12 cellular contexts compared by ENCODE assay signal in the genomic region with DNA sequence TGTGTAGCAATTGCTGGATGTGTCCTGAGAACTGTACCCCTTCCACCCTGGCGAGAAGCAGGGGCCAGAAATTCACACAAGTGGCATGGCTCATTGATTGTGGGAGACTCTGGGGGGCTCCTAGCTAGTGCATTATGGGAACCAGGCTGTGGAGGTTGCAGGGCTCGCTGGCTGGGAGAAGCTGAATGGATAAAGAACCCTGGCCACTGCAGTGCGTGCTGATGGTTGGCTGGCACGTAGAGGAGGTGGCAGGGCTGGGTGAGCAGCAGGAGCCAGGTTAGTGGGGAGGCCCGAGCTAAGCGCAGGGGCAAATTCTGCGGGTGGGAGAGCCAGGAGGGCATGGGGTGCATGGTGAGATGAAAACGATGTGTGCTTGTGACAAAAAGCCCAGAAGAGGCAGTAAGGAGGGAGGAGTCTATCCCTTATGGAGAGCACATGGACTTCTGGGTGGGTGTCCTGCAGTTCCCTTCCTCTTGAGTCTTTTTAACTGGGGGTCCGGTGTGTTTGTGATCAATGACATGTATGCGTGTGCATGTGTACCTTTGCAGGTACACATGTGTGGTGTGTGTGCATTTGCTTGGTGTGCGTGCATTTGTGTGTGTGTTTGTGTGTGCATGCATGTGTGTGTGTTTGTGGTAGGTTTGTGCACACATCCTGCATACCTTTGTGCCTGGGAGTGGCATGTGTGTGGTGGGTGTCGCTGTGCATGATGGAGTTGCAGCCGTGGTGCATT. TPM values are rescaled to one million over a fixed set of nuclear protein-coding genes. Genes with fewer than 3 reads are reported as not detected.
DNase-seq lines count a peak whose midpoint lies in the region; ATAC-seq and TF ChIP-seq lines count a peak whose summit lies in the region.
"Had no signal": no experiment of that assay in that cellular context is flagged by ENCODE, and none has a peak within 500 bp of the region (broad histone marks: within the 10 kb centered on the region; RNA-seq: fewer than 3 reads in every experiment).

No MANE protein-coding gene starts in this region.

- H3F3A ChIP-seq in neural progenitor cell (ENCODE audit: low read depth) (peaks cover 7% of the 10 kb centered on the region), GM23338 (replicated peaks; ENCODE audit: low read depth) (no peaks in the 10 kb centered on the region)

- no peaks in the 10 kb centered on the region for H3K9me3 ChIP-seq in neural progenitor cell (ENCODE audit: low read depth)
- H3K9me3 ChIP-seq: body of pancreas had no signal

- intact Hi-C loops in Calu3 (cut with micrococcal nuclease; ENCODE audit: unreplicated experiment) = no loop called here

- peaks cover 6% of the 10 kb centered on the region for H3K4me1 ChIP-seq in neural progenitor cell
- peaks cover 5% of the 10 kb centered on the region; the same call in 1 of the 2 replicates for H3K4me1 ChIP-seq in GM23338 (ENCODE audit: insufficient read depth)

- peak overlapping the region; percentile 84 for H3K4me3 Mint-ChIP-seq in Calu3 (ENCODE audit: low read depth, unreplicated experiment)
- H3K4me3 Mint-ChIP-seq in HFFc6 = peak overlapping the region; percentile 99
- peak overlapping the region; percentile 60 to 98 (median 94) for H3K4me3 Mint-ChIP-seq in brain
- peak overlapping the region; percentile 98 for H3K4me3 Mint-ChIP-seq in neural progenitor cell
- H3K4me3 Mint-ChIP-seq in GM23338 = no peak overlapping the region; the same call in 1 of the 3 replicates

- DNase-seq in Calu3 = no peak
- DNase-seq in HFFc6 = no peak
- no peak for DNase-seq in neural progenitor cell (ENCODE audit: low spot score)
- no peak for DNase-seq in GM23338 (ENCODE audit: low spot score)
- DNase-seq in COLO829 (ENCODE audit: low spot score) = no peak
- DNase-seq: activated CD4-positive, alpha-beta T cell treated with anti-CD3 and anti-CD28 coated beads for 1 hour; NCI-H446 treated with DMSO at 0.1 percent for 48 hours; Right ventricle myocardium superior had no signal

- H3K27me3 Mint-ChIP-seq in Calu3 (ENCODE audit: unreplicated experiment) = no peaks in the 10 kb centered on the region
- H3K27me3 Mint-ChIP-seq in HFFc6 (ENCODE audit: insufficient read depth) = peaks cover 2% of the 10 kb centered on the region
- H3K27me3 Mint-ChIP-seq in brain = peaks cover 12% of the 10 kb centered on the region
- peaks cover 9% of the 10 kb centered on the region for H3K27me3 Mint-ChIP-seq in neural progenitor cell (ENCODE audit: insufficient read depth, low read depth)
- H3K27me3 Mint-ChIP-seq in GM23338 (ENCODE audit: insufficient read depth, low read depth, poor library complexity) = peaks cover 13% of the 10 kb centered on the region

- H3K9ac ChIP-seq in neural progenitor cell = peak overlapping the region; percentile 8

- H3K27ac ChIP-seq in neural progenitor cell (no peak overlapping the region), GM23338 (ENCODE audit: low read depth) (no peak overlapping the region)
- H3K27ac ChIP-seq: body of pancreas, epithelial cell of prostate had no signal

- H3K4me1 Mint-ChIP-seq in Calu3 (ENCODE audit: low read depth, unreplicated experiment) = peaks cover 20% of the 10 kb centered on the region
- H3K4me1 Mint-ChIP-seq in HFFc6 (ENCODE audit: low read depth) = peaks cover 15% of the 10 kb centered on the region
- peaks cover 39% of the 10 kb centered on the region for H3K4me1 Mint-ChIP-seq in brain
- peaks cover 19% of the 10 kb centered on the region for H3K4me1 Mint-ChIP-seq in neural progenitor cell
- peaks cover 2% of the 10 kb centered on the region; the same call in 1 of the 3 replicates for H3K4me1 Mint-ChIP-seq in GM23338

- H3K9me3 Mint-ChIP-seq in Calu3 (ENCODE audit: low read depth, unreplicated experiment) = no peaks in the 10 kb centered on the region
- no peaks in the 10 kb centered on the region for H3K9me3 Mint-ChIP-seq in HFFc6
- peaks cover 0 to 3% (median 0%) of the 10 kb centered on the region in 5 experiments for H3K9me3 Mint-ChIP-seq in brain
- H3K9me3 Mint-ChIP-seq in neural progenitor cell = no peaks in the 10 kb centered on the region
- H3K9me3 Mint-ChIP-seq in GM23338 = no peaks in the 10 kb centered on the region; the same call in 2 of the 3 replicates

- CTCF ChIA-PET in Calu3 (lab: Charles Lee) = no interaction called here

- H3K36me3 Mint-ChIP-seq in Calu3 (ENCODE audit: insufficient read depth, unreplicated experiment) (peaks cover 59% of the 10 kb centered on the region), HFFc6 (ENCODE audit: low read depth) (peaks cover 5% of the 10 kb centered on the region; the same call in 1 of the 2 replicates), brain (no peaks in the 10 kb centered on the region), neural progenitor cell (no peaks in the 10 kb centered on the region), GM23338 (ENCODE audit: low read depth) (no peaks in the 10 kb centered on the region; the same call in 1 of the 3 replicates)

- H4K20me1 ChIP-seq in neural progenitor cell (ENCODE audit: low read depth) (peaks cover 14% of the 10 kb centered on the region), GM23338 (replicated peaks; ENCODE audit: insufficient read depth) (no peaks in the 10 kb centered on the region)

- TF ChIP-seq CTCF in Calu3 (IDR thresholded peaks at IDR 0.05; ENCODE audit: unreplicated experiment) (no peak), HFFc6 (IDR thresholded peaks at IDR 0.05) (no peak), brain (conservative IDR thresholded peaks at IDR 0.05) (no peak), neural progenitor cell (IDR thresholded peaks at IDR 0.05) (no peak), GM23338 (conservative IDR thresholded peaks at IDR 0.05; ENCODE audit: low read depth in 2 of 2) (no peak)

- H3K36me3 ChIP-seq in neural progenitor cell = no peaks in the 10 kb centered on the region
- H3K36me3 ChIP-seq in GM23338 (ENCODE audit: insufficient read depth) = no peaks in the 10 kb centered on the region

- H3K4me3 ChIP-seq in neural progenitor cell = no peak overlapping the region
- H3K4me3 ChIP-seq in GM23338 = no peak overlapping the region
- H3K4me3 ChIP-seq: body of pancreas had no signal

- no peaks in the 10 kb centered on the region for H3K9me2 ChIP-seq in GM23338 (ENCODE audit: insufficient read depth)

- H3K27ac Mint-ChIP-seq in Calu3 (ENCODE audit: unreplicated experiment) = peak overlapping the region; percentile 18
- peak overlapping the region; percentile 51 for H3K27ac Mint-ChIP-seq in HFFc6
- H3K27ac Mint-ChIP-seq in brain = peak overlapping the region in 4 of 5 experiments; percentile 51 to 70 (median 64)
- peak overlapping the region; percentile 93 for H3K27ac Mint-ChIP-seq in neural progenitor cell
- no peak overlapping the region for H3K27ac Mint-ChIP-seq in GM23338

- peaks cover 5% of the 10 kb centered on the region for H3K27me3 ChIP-seq in neural progenitor cell
- H3K27me3 ChIP-seq in GM23338 (ENCODE audit: insufficient read depth) = no peaks in the 10 kb centered on the region
- H3K27me3 ChIP-seq: body of pancreas had no signal

- ATAC-seq in GM23338 (no peak), GM18858 (IDR thresholded peaks at IDR 0.05; ENCODE audit: unreplicated experiment) (no peak)
- ATAC-seq: body of pancreas had no signal

- no peak overlapping the region for H2AFZ ChIP-seq in neural progenitor cell (replicated peaks)
- H2AFZ ChIP-seq in GM23338 = no peak overlapping the region

- no TSS peak for BruUV-seq in Calu3 (replicated peaks; lab: Mats Ljungman, UMichigan)

- H3K79me2 ChIP-seq in neural progenitor cell (ENCODE audit: low read depth) = peaks cover 45% of the 10 kb centered on the region
- peaks cover 34% of the 10 kb centered on the region for H3K79me2 ChIP-seq in GM23338 (replicated peaks; ENCODE audit: insufficient read depth)

- H3K4me2 ChIP-seq in neural progenitor cell = no peak overlapping the region
- no peak overlapping the region for H3K4me2 ChIP-seq in GM23338

TF ChIP-seq in GM23338, 12 proteins besides CTCF, POLR2A, EP300 and RAD21 (continues in another document):
- TF ChIP-seq NANOG (IDR thresholded peaks at IDR 0.05; ENCODE audit: borderline replicate concordance) = no peak
- no peak for TF ChIP-seq JUNB (IDR thresholded peaks at IDR 0.05; ENCODE audit: unreplicated experiment)

RNA-seq across cellular contexts. Expression of a gene that starts 3.6 kb away (rescaled TPM):
- total RNA-seq in Calu3 (2022) = 238 and 262 TPM in 2 replicates
- 100 to 1,000 TPM; 215 to 313 (median 247) TPM for total RNA-seq in HFFc6 (2021; fragmentation: NEBNext Ultra II Directional; extraction: Animal tissue kit (Norgen Biotek cat#: 25700))
- 402 TPM for polyA plus RNA-seq in brain (ENCODE audit: insufficient read depth, low read depth, low replicate concordance)
- 87.7 and 119 TPM in 2 replicates for total RNA-seq in neural progenitor cell (ENCODE audit: low replicate concordance)
- 84.0 and 87.5 TPM in 2 replicates for total RNA-seq in GM23338 (2014; rRNA removed; shearing (Covaris generic))
- polyA plus RNA-seq in GM23338 (2016; fragmentation: Nextera tagmentation; extraction: Ambion mirVana) = 104 and 121 TPM in 2 replicates

RNA-seq across cellular contexts. Expression of a gene that starts 6.1 kb away (rescaled TPM):
- total RNA-seq in Calu3 (2022) = 1.2 and 1.3 TPM in 2 replicates
- 1 to 10 TPM; 1.1 to 2.3 (median 1.2) TPM for total RNA-seq in HFFc6 (2021; fragmentation: NEBNext Ultra II Directional; extraction: Animal tissue kit (Norgen Biotek cat#: 25700))
- 22.7 TPM for polyA plus RNA-seq in brain (ENCODE audit: insufficient read depth, low read depth, low replicate concordance)
- total RNA-seq in neural progenitor cell (ENCODE audit: low replicate concordance) = 0.25 TPM in 1 of 2 replicates, not detected in the other
- total RNA-seq in GM23338 (2014; rRNA removed; shearing (Covaris generic)) = 0.58 and 1.2 TPM in 2 replicates
- 0.15 and 0.23 TPM in 2 replicates for polyA plus RNA-seq in GM23338 (2016; fragmentation: Nextera tagmentation; extraction: Ambion mirVana)

RNA-seq across cellular contexts. Expression of a gene that starts 22.0 kb away (rescaled TPM):
- 9.2 and 9.5 TPM in 2 replicates for total RNA-seq in Calu3 (2022)
- total RNA-seq in HFFc6 (2021; fragmentation: NEBNext Ultra II Directional; extraction: Animal tissue kit (Norgen Biotek cat#: 25700)) = 1 to 10 TPM; 4.2 to 5.8 (median 4.7) TPM
- 5.8 TPM for polyA plus RNA-seq in brain (ENCODE audit: insufficient read depth, low read depth, low replicate concordance)
- total RNA-seq in neural progenitor cell (ENCODE audit: low replicate concordance) = 2.2 and 6.7 TPM in 2 replicates
- total RNA-seq in GM23338 (2014; rRNA removed; shearing (Covaris generic)) = 7.3 and 10.3 TPM in 2 replicates
- 1.1 TPM in 2 replicates for polyA plus RNA-seq in GM23338 (2016; fragmentation: Nextera tagmentation; extraction: Ambion mirVana)

RNA-seq across cellular contexts. Expression of a gene that starts 34.5 kb away (rescaled TPM):
- total RNA-seq in Calu3 (2022) (69.1 and 72.3 TPM in 2 replicates), neural progenitor cell (ENCODE audit: low replicate concordance) (42.4 and 68.3 TPM in 2 replicates)
- total RNA-seq in HFFc6 (2021; fragmentation: NEBNext Ultra II Directional; extraction: Animal tissue kit (Norgen Biotek cat#: 25700)) = 10 to 100 TPM; 48.3 to 55.4 (median 49.6) TPM
- polyA plus RNA-seq in brain (ENCODE audit: insufficient read depth, low read depth, low replicate concordance) (153 TPM), GM23338 (2016; fragmentation: Nextera tagmentation; extraction: Ambion mirVana) (172 and 182 TPM in 2 replicates)
- 81.2 and 92.4 TPM in 2 replicates for total RNA-seq in GM23338 (2014; rRNA removed; shearing (Covaris generic))

RNA-seq across cellular contexts. Expression of a gene that starts 40.5 kb away (rescaled TPM):
- total RNA-seq in Calu3 (2022) = 38.1 and 39.3 TPM in 2 replicates
- 10 to 100 TPM; 10.4 to 17.2 (median 12.5) TPM for total RNA-seq in HFFc6 (2021; fragmentation: NEBNext Ultra II Directional; extraction: Animal tissue kit (Norgen Biotek cat#: 25700))
- 16.3 TPM for polyA plus RNA-seq in brain (ENCODE audit: insufficient read depth, low read depth, low replicate concordance)
- 11.8 and 19.7 TPM in 2 replicates for total RNA-seq in neural progenitor cell (ENCODE audit: low replicate concordance)
- total RNA-seq in GM23338 (2014; rRNA removed; shearing (Covaris generic)) = 11.3 and 14.0 TPM in 2 replicates
- 67.6 and 75.9 TPM in 2 replicates for polyA plus RNA-seq in GM23338 (2016; fragmentation: Nextera tagmentation; extraction: Ambion mirVana)
